In the genomic region with DNA sequence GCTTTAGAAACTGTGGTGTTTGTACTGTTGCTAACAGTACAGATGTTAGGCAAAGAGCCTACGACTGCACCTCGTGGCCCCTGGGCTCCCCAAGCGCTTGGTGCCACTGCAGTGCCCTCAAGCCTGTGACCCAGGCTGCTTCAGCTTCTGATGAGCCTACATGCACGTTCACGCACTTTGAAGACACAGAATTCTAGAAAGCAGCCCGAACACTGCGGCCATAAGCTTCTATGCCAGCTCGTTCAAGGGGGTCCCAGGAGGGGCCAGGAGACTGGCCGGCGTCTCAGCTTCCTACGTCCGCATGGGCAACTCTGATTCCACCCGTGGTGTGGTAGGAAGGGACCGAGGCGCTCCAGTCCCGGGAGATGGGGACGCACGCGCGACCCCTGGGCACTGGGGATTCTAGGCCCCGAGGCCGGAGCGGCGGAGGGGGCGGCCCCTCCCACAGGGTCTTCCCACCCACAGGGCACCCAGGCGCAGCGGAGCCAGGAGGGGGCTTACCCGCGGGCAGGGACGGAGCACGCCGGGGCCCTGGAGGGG, we compare ENCODE assay signal across 8 cellular contexts. TPM values are rescaled to one million over a fixed set of nuclear protein-coding genes. Genes with fewer than 3 reads are reported as not detected.
DNase-seq lines count a peak whose midpoint lies in the region; ATAC-seq and TF ChIP-seq lines count a peak whose summit lies in the region.

No MANE protein-coding gene starts in this region.

- H3K36me3 Mint-ChIP-seq in osteocyte (ENCODE audit: unreplicated experiment), result no peaks in the 10 kb centered on the region

- H3K36me3 ChIP-seq in ES-I3 (ENCODE audit: insufficient read depth, low read length) (no peaks in the 10 kb centered on the region), Peyer's patch (no peaks in the 10 kb centered on the region)

- peaks cover 0 to 7% of the 10 kb centered on the region in 2 donors for H3K27me3 ChIP-seq in Peyer's patch

- peak overlapping the region; percentile 66 for H3K4me3 Mint-ChIP-seq in osteocyte (ENCODE audit: unreplicated experiment)

- H3K4me1 Mint-ChIP-seq in osteocyte (ENCODE audit: unreplicated experiment), result peaks cover 23% of the 10 kb centered on the region

- TF ChIP-seq CTCF in Peyer's patch (IDR thresholded peaks at IDR 0.05) (no peak), epithelial cell of proximal tubule (conservative IDR thresholded peaks at IDR 0.05; ENCODE audit: low read depth, low read length) (no peak), osteocyte (IDR thresholded peaks at IDR 0.05) (no peak), GM20000 (IDR thresholded peaks at IDR 0.05; ENCODE audit: extremely low read depth, missing control alignments) (no peak)

- ATAC-seq in GM19035 (IDR thresholded peaks at IDR 0.05; ENCODE audit: unreplicated experiment) (no peak), GM21723 (IDR thresholded peaks at IDR 0.05; ENCODE audit: unreplicated experiment) (no peak)

- H3K9ac ChIP-seq in ES-I3 (ENCODE audit: low read depth, low read length), result peak overlapping the region; percentile 82

- H3K27me3 Mint-ChIP-seq in osteocyte (ENCODE audit: unreplicated experiment), result no peaks in the 10 kb centered on the region

- H3K4me3 ChIP-seq in Peyer's patch, result peak overlapping the region; percentile 39 to 78 (median 62)
- H3K4me3 ChIP-seq in epithelial cell of proximal tubule (ENCODE audit: low read depth, low read length), result peak overlapping the region; percentile 73

- H3K9me3 Mint-ChIP-seq in osteocyte (ENCODE audit: unreplicated experiment), result no peaks in the 10 kb centered on the region

- peak in 1 of 3 donors; percentile 53 for DNase-seq in Peyer's patch
- DNase-seq in epithelial cell of proximal tubule (ENCODE audit: low read depth), result no peak
- DNase-seq in osteocyte (ENCODE audit: extremely low spot score, unreplicated experiment), result no peak
- no peak for DNase-seq in GF-D8 (lab: John Stamatoyannopoulos, UW)
- no peak for DNase-seq in GM20000 (ENCODE audit: low spot score)

- 0 out of 2 replicates have a peak, but pooled peaks cover under 1% of the 10 kb centered on the region for H3K4me1 ChIP-seq in ES-I3 (ENCODE audit: insufficient read depth, low read length)
- peaks cover 0 to 17% (median 8%) of the 10 kb centered on the region in 4 donors for H3K4me1 ChIP-seq in Peyer's patch

- TF ChIP-seq POLR2A in Peyer's patch (IDR thresholded peaks at IDR 0.05), result no peak

- H3K9me3 ChIP-seq in ES-I3 (ENCODE audit: control insufficient read depth, insufficient read depth, low read length) (no peaks in the 10 kb centered on the region; the same call in 1 of the 2 replicates), Peyer's patch (no peaks in the 10 kb centered on the region)

- H3K27ac ChIP-seq in Peyer's patch, result peak overlapping the region; percentile 48 to 75 (median 60)

- H3K27ac Mint-ChIP-seq in osteocyte (ENCODE audit: unreplicated experiment), result no peak overlapping the region

RNA-seq across cellular contexts. Expression of a gene that starts 0.7 kb away (rescaled TPM):
- total RNA-seq in Peyer's patch (10 to 100 TPM; 29.1 to 60.2 (median 45.4) TPM), epithelial cell of proximal tubule (16.9 and 22.3 TPM in 2 replicates), osteocyte (2.7 and 4.0 TPM in 2 replicates)
